ENCODE assay signal across 13 cellular contexts in the genomic region with DNA sequence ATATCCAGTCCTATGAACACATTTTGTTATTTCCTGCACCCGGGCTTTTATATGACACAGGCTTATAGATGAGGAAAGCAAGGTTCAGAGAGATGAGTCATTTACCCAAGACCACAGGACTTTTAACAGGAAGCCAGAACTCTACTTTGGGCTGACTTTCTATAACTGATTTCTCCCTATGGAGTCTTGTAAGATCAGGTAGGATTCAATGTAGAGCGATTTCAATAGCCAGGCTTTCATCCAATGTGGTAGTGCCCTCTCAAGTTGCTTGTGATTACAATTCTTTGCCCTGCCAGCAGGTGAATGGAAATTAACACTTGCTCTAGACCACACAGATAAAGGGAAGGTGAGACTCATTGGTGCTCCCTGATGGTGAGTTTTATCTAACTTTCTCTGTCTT.
DNase-seq lines count a peak whose midpoint lies in the region; TF ChIP-seq lines count a peak whose summit lies in the region.
"Had no signal": no experiment of that assay in that cellular context is flagged by ENCODE, and none has a peak within 500 bp of the region (broad histone marks: within the 10 kb centered on the region; RNA-seq: fewer than 3 reads in every experiment).

No MANE protein-coding gene starts in this region.

- TF ChIP-seq CTCF in GM12865 (IDR thresholded peaks at IDR 0.05; ENCODE audit: insufficient read depth, low read depth, low read length, missing control alignments) (no peak), chondrocyte (IDR thresholded peaks at IDR 0.05) (no peak)

- no peak overlapping the region for H3K4me3 ChIP-seq in GM12865 (ENCODE audit: low read depth, low read length)

- no peak overlapping the region for H3K4me3 Mint-ChIP-seq in chondrocyte (ENCODE audit: unreplicated experiment)
- H3K4me3 Mint-ChIP-seq: activated naive CD8-positive, alpha-beta T cell had no signal

- H3K27me3 Mint-ChIP-seq in chondrocyte (ENCODE audit: low read depth) = peaks cover 11% of the 10 kb centered on the region

- no peak overlapping the region for H3K27ac Mint-ChIP-seq in chondrocyte (ENCODE audit: unreplicated experiment)
- H3K27ac Mint-ChIP-seq: activated naive CD8-positive, alpha-beta T cell had no signal

- H3K4me1 Mint-ChIP-seq in chondrocyte (ENCODE audit: low read depth) = peaks cover 17% of the 10 kb centered on the region

- H3K9me3 Mint-ChIP-seq in chondrocyte (ENCODE audit: low read depth) = no peaks in the 10 kb centered on the region

- DNase-seq in GM12865 (ENCODE audit: low read depth) = peak; percentile 24
- peak; percentile 29 for DNase-seq in LoVo (ENCODE audit: low spot score)
- peak; percentile 45 for DNase-seq in SKM-1 (lab: John Stamatoyannopoulos, UW; ENCODE audit: unreplicated experiment)
- peak; percentile 28 for DNase-seq in iPS-NIHi11 (ENCODE audit: low spot score)
- DNase-seq in T-helper 1 cell = no peak
- DNase-seq in chondrocyte (ENCODE audit: low spot score) = no peak
- no peak for DNase-seq in activated T-cell treated with anti-CD3 and anti-CD28 coated beads, Interleukin-2, amount 50 U/mL, for 48 hours
- DNase-seq: activated CD4-positive, CD25-positive, alpha-beta regulatory T cell treated with anti-CD3 and anti-CD28 coated beads, Interleukin-2, amount 50 U/mL, for 72 hours; C1 segment of cervical spinal cord; erythroblast; NCI-H1092; nucleus accumbens had no signal

- H3K36me3 Mint-ChIP-seq in chondrocyte (ENCODE audit: low read depth) = no peaks in the 10 kb centered on the region
- H3K36me3 Mint-ChIP-seq: activated naive CD8-positive, alpha-beta T cell had no signal

Comparison
In these comparisons a context has a peak if more than half of its experiments do, and no peak if none do; other contexts are left out.
1. DNase-seq: peak in GM12865 (single experiment), LoVo (single experiment), SKM-1 (single experiment) and iPS-NIHi11 (single experiment); none in T-helper 1 cell (0 of 5), chondrocyte (single experiment) and activated T-cell treated with anti-CD3 and anti-CD28 coated beads, Interleukin-2, amount 50 U/mL, for 48 hours (0 of 2).